Comparison of ENCODE assay signal across 23 cellular contexts in the genomic region with DNA sequence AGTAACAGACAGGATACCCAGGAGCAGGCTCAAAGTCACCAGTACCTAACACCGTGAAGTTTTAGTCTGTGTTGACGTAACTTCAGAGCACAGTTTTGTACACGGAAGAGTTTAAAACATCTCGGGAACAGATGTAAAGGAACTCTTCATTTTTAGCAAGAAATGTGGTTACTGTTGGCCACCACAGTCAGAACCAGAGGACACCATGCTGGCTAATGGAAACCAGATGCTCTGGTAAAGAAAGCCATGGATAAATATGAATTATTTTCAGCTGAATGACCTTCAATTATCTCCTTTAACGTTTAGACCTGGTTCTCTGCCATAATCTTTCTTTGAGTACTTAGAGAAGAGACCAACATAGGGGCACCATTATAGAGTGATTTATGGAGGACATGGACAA.
A peak's percentile ranks its signal among the peaks of the same experiment; 100 is the strongest.
DNase-seq lines count a peak whose midpoint lies in the region; ATAC-seq and TF ChIP-seq lines count a peak whose summit lies in the region.
"Had no signal": no experiment of that assay in that cellular context is flagged by ENCODE, and none has a peak within 500 bp of the region (broad histone marks: within the 10 kb centered on the region; RNA-seq: fewer than 3 reads in every experiment).

No MANE protein-coding gene starts in this region.

- H3K4me1 ChIP-seq in A673 (ENCODE audit: insufficient read depth, low read length, poor library complexity, severe bottlenecking) (peaks cover 9% of the 10 kb centered on the region), upper lobe of left lung (no peaks in the 10 kb centered on the region)
- H3K4me1 ChIP-seq: esophagus squamous epithelium had no signal

- no peak for TF ChIP-seq EP300 in upper lobe of left lung (IDR thresholded peaks at IDR 0.05)

- ATAC-seq in SK-N-SH treated with all-trans-retinoic acid at 6 μM for 48 hours (peak; percentile 84), upper lobe of left lung (ENCODE audit: low FRiP score in 2 of 2) (no peak), HG02884 (IDR thresholded peaks at IDR 0.05; ENCODE audit: unreplicated experiment) (no peak)

- TF ChIP-seq POLR2A in upper lobe of left lung (IDR thresholded peaks at IDR 0.05) = no peak

- no peak overlapping the region for H3K27ac ChIP-seq in A673 (ENCODE audit: low read depth, low read length, poor library complexity, severe bottlenecking)
- no peak overlapping the region for H3K27ac ChIP-seq in upper lobe of left lung
- H3K27ac ChIP-seq: esophagus squamous epithelium had no signal

- H3K4me3 ChIP-seq in A673 (ENCODE audit: low read depth, low read length, poor library complexity, severe bottlenecking) (no peak overlapping the region), foreskin fibroblast (ENCODE audit: low read depth in 1 of 2, low read length in 2 of 2) (peak overlapping the region in 1 of 2 donors; percentile 6), upper lobe of left lung (no peak overlapping the region)
- H3K4me3 ChIP-seq: esophagus squamous epithelium had no signal

- POLR2A ChIA-PET in A673 (lab: Charles Lee; ENCODE audit: low non-redundant PET) = no interaction called here

- BruUV-seq in A673 (replicated peaks; lab: Mats Ljungman, UMichigan) = no TSS peak

- CTCF ChIA-PET in A673 (lab: Charles Lee) = no interaction called here

- WGBS in upper lobe of left lung, 2 donors = 58 to 74% methylated on average over 5 of the region's 5 CpGs

- DNase-seq in A673 (ENCODE audit: low spot score) (peak; percentile 51), GM04504 (ENCODE audit: low read depth) (peak; percentile 75), foreskin fibroblast (peak; percentile 66 to 84), HCEC 1CT (no peak), upper lobe of left lung (no peak), SKM-1 treated with dmso at 0.1 percent for 144 hours (lab: John Stamatoyannopoulos, UW; ENCODE audit: unreplicated experiment) (no peak)
- DNase-seq: activated CD4-positive, alpha-beta T cell treated with anti-CD3 and anti-CD28 coated beads, Interleukin-2, amount 10 ng/mL, durations not matched to agents 24 days and 14 days; activated CD8-positive, alpha-beta memory T cell treated with anti-CD3 and anti-CD28 coated beads, Interleukin-2, amount 50 U/mL, for 4 hours; activated gamma-delta T cell; CD4-positive, alpha-beta memory T cell; DMS79 treated with DMSO at 0.1 percent for 48 hours; effector CD8-positive, alpha-beta T cell; esophagus squamous epithelium; Karpas-422; kidney; naive B cell; NCI-H1105; NCI-H2107; OCI-M1; SHP77; stimulated activated CD4-positive, alpha-beta T cell treated with anti-CD3 and anti-CD28 coated beads, Interleukin-4, amount 100 ng/mL, for 1 hour had no signal

- TF ChIP-seq CTCF in A673 (conservative IDR thresholded peaks at IDR 0.05; ENCODE audit: low read depth, low read length) = no peak
- TF ChIP-seq CTCF in foreskin fibroblast (IDR thresholded peaks at IDR 0.05; ENCODE audit: low read depth, low read length) = no peak
- TF ChIP-seq CTCF in upper lobe of left lung (IDR thresholded peaks at IDR 0.05) = no peak

- H3K36me3 ChIP-seq in A673 (ENCODE audit: insufficient read depth, low read length, poor library complexity, severe bottlenecking) (no peaks in the 10 kb centered on the region), upper lobe of left lung (no peaks in the 10 kb centered on the region)
- H3K36me3 ChIP-seq: esophagus squamous epithelium had no signal

- H3K27me3 ChIP-seq in A673 (replicated peaks; ENCODE audit: insufficient read depth, low read depth, low read length, poor library complexity) (no peaks in the 10 kb centered on the region), upper lobe of left lung (no peaks in the 10 kb centered on the region)
- H3K27me3 ChIP-seq: esophagus squamous epithelium had no signal

- H3K9me3 ChIP-seq in A673 (ENCODE audit: low read depth, low read length, poor library complexity, severe bottlenecking) (no peaks in the 10 kb centered on the region), upper lobe of left lung (no peaks in the 10 kb centered on the region)
- H3K9me3 ChIP-seq: esophagus squamous epithelium had no signal

- intact Hi-C loops in A673 (cut with micrococcal nuclease; ENCODE audit: unreplicated experiment) = no loop called here

TF ChIP-seq in SK-N-SH treated with all-trans-retinoic acid at 6 μM for 48 hours, 23 proteins besides CTCF, POLR2A, EP300 and RAD21:
- TF ChIP-seq, protein P1, sequence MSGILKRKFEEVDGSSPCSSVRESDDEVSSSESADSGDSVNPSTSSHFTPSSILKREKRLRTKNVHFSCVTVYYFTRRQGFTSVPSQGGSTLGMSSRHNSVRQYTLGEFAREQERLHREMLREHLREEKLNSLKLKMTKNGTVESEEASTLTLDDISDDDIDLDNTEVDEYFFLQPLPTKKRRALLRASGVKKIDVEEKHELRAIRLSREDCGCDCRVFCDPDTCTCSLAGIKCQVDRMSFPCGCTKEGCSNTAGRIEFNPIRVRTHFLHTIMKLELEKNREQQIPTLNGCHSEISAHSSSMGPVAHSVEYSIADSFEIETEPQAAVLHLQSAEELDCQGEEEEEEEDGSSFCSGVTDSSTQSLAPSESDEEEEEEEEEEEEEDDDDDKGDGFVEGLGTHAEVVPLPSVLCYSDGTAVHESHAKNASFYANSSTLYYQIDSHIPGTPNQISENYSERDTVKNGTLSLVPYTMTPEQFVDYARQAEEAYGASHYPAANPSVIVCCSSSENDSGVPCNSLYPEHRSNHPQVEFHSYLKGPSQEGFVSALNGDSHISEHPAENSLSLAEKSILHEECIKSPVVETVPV (CRISPR knock-in tag; IDR thresholded peaks at IDR 0.05) = no peak
- TF ChIP-seq GLIS3 (CRISPR knock-in tag; IDR thresholded peaks at IDR 0.05) (no peak), PPARA (CRISPR knock-in tag; IDR thresholded peaks at IDR 0.05; ENCODE audit: borderline replicate concordance) (no peak), TOX (CRISPR knock-in tag; IDR thresholded peaks at IDR 0.05; ENCODE audit: borderline replicate concordance) (peak; percentile 69; the same call in 1 of the 2 replicates), CSDC2 (CRISPR knock-in tag; IDR thresholded peaks at IDR 0.05) (no peak), SNAI2 (CRISPR knock-in tag; IDR thresholded peaks at IDR 0.05) (no peak)
- TF ChIP-seq, protein P2, sequence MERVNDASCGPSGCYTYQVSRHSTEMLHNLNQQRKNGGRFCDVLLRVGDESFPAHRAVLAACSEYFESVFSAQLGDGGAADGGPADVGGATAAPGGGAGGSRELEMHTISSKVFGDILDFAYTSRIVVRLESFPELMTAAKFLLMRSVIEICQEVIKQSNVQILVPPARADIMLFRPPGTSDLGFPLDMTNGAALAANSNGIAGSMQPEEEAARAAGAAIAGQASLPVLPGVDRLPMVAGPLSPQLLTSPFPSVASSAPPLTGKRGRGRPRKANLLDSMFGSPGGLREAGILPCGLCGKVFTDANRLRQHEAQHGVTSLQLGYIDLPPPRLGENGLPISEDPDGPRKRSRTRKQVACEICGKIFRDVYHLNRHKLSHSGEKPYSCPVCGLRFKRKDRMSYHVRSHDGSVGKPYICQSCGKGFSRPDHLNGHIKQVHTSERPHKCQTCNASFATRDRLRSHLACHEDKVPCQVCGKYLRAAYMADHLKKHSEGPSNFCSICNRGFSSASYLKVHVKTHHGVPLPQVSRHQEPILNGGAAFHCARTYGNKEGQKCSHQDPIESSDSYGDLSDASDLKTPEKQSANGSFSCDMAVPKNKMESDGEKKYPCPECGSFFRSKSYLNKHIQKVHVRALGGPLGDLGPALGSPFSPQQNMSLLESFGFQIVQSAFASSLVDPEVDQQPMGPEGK (CRISPR knock-in tag; IDR thresholded peaks at IDR 0.05; ENCODE audit: borderline replicate concordance) = no peak

Comparison
In these comparisons a context has a peak if more than half of its experiments do, and no peak if none do; other contexts are left out.
1. DNase-seq: peak in A673 (single experiment), GM04504 (single experiment) and foreskin fibroblast (2 of 2); none in HCEC 1CT (single experiment), upper lobe of left lung (0 of 2) and SKM-1 treated with dmso at 0.1 percent for 144 hours (single experiment).